Comparison of ENCODE assay signal across 27 cellular contexts in the genomic region with DNA sequence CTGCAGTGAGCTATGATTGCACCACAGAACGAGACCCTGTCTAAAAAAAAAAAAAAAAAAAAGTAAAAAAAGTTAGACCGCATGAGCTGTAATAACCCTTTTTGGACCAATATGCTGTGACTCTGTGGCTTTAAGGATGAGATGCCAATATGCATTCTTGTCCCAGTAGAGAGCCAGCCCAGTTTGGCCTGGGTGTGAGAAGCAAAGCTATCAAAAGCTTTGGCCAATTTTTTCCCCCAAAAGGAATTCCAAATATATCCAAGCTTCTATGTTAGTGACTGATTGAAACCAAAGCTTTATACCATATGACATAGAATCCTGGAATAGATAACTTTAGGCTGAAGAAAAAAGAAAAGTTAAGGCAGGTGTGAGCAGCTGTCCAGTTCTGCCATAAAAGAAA.
"Had no signal": no experiment of that assay in that cellular context is flagged by ENCODE, and none has a peak within 500 bp of the region (broad histone marks: within the 10 kb centered on the region; RNA-seq: fewer than 3 reads in every experiment).

No MANE protein-coding gene starts in this region.

- H3K36me3 Mint-ChIP-seq: activated naive CD8-positive, alpha-beta T cell treated with anti-CD3 and anti-CD28 coated beads, Interleukin-2, amount 10 ng/mL, durations not matched to agents 7 days and 5 days; T-cell had no signal

- H3K27me3 Mint-ChIP-seq: T-cell had no signal

- H3K36me3 ChIP-seq: adrenal gland had no signal

- H3K4me3 Mint-ChIP-seq: activated CD4-positive, alpha-beta T cell treated with anti-CD3 and anti-CD28 coated beads for 36 hours; activated CD8-positive, alpha-beta T cell treated with anti-CD3 and anti-CD28 coated beads for 36 hours; activated naive CD8-positive, alpha-beta T cell treated with anti-CD3 and anti-CD28 coated beads, Interleukin-2, amount 10 ng/mL, durations not matched to agents 7 days and 5 days; T-cell had no signal

- H3K27ac ChIP-seq: adrenal gland, SK-N-MC, VCaP had no signal

- ATAC-seq: activated CD4-positive, alpha-beta T cell treated with anti-CD3 and anti-CD28 coated beads for 36 hours; activated CD8-positive, alpha-beta T cell treated with anti-CD3 and anti-CD28 coated beads for 36 hours; Panc1; Right ventricle myocardium inferior; T-cell had no signal

- H3K9me3 Mint-ChIP-seq: activated CD8-positive, alpha-beta T cell treated with anti-CD3 and anti-CD28 coated beads for 36 hours; activated naive CD8-positive, alpha-beta T cell treated with anti-CD3 and anti-CD28 coated beads, Interleukin-2, amount 10 ng/mL, durations not matched to agents 7 days and 5 days; T-cell had no signal

- DNase-seq: activated CD4-positive, alpha-beta T cell treated with anti-CD3 and anti-CD28 coated beads for 36 hours; activated CD8-positive, alpha-beta memory T cell treated with anti-CD3 and anti-CD28 coated beads, Interleukin-2, amount 50 U/mL, for 48 hours; activated CD8-positive, alpha-beta T cell treated with anti-CD3 and anti-CD28 coated beads for 36 hours; activated naive CD4-positive, alpha-beta T cell treated with anti-CD3 and anti-CD28 coated beads, Interleukin-2, amount 50 U/mL, for 16 hours; activated naive CD8-positive, alpha-beta T cell treated with anti-CD3 and anti-CD28 coated beads, Interleukin-2, amount 10 ng/mL, durations not matched to agents 7 days and 5 days; activated T-cell treated with anti-CD3 and anti-CD28 coated beads, Interleukin-2, amount 50 U/mL, for 1 hour; adrenal gland; anterior cingulate cortex; cerebellar nuclear complex; MM.1S; NCI-H1048; NCI-H146; NCI-H2029; NCI-H2107; NCI-H2171 treated with DMSO at 0.1 percent for 48 hours; NCI-H226; NCI-H526; NCI-H82; OCI-M1; RPMI8226; T-cell; T-helper 2 cell; T1000 had no signal

- H3K4me1 ChIP-seq: adrenal gland had no signal

- H3K27me3 ChIP-seq: adrenal gland had no signal

- H3K27ac Mint-ChIP-seq: activated CD4-positive, alpha-beta T cell treated with anti-CD3 and anti-CD28 coated beads for 36 hours; activated CD8-positive, alpha-beta T cell treated with anti-CD3 and anti-CD28 coated beads for 36 hours; activated naive CD8-positive, alpha-beta T cell treated with anti-CD3 and anti-CD28 coated beads, Interleukin-2, amount 10 ng/mL, durations not matched to agents 7 days and 5 days; T-cell had no signal

- H3K4me3 ChIP-seq: adrenal gland, SK-N-MC had no signal

- H3K9me3 ChIP-seq: adrenal gland had no signal
